28 cellular contexts compared by ENCODE assay signal in the genomic region with DNA sequence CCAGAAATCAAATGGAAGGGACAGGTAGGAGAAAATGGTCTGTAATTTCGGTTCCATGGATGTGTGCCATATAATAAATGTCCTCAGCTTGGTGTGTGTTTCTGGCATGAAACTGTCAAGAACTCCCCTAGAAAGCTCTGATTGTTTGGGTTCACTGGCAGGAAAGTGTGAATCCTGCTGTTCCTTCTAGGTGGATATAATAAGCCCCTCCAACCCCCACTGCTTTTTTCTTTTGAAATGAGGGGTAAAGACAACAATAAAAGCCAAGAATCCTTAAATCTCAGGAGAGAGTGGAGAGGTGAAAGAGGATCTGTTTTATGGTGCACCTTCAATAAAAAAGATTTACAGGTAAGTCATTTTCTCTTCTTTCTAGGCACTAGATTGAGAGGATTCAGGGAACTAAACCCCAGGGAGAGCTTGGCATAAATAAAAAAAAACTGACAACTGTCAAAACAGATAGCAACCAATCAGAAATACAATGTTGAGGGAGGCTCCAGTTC.
"Had no signal": no experiment of that assay in that cellular context is flagged by ENCODE, and none has a peak within 500 bp of the region (broad histone marks: within the 10 kb centered on the region; RNA-seq: fewer than 3 reads in every experiment).

No MANE protein-coding gene starts in this region.

- H3K4me1 ChIP-seq: parathyroid adenoma, psoas muscle, right lobe of liver, sigmoid colon, stomach, thyroid gland, tibial nerve, upper lobe of left lung, vagina had no signal

- ATAC-seq: natural killer cell; psoas muscle; right cardiac atrium; right lobe of liver; stimulated activated effector memory CD8-positive, alpha-beta T cell treated with anti-CD3 and anti-CD28 coated beads, Interleukin-12 subunit alpha, Interleukin-12 subunit beta, amount 100 ng/mL, for 72 hours; stimulated activated naive B cell treated with anti-CD40 and anti-IgM and Interleukin-4, amounts not matched to agents 10 μg/mL and 1 μg/mL and 100 μg/mL, for 72 hours had no signal

- H3K27ac Mint-ChIP-seq: natural killer cell; nephron; progenitor cell of endocrine pancreas; stimulated activated effector memory CD8-positive, alpha-beta T cell treated with anti-CD3 and anti-CD28 coated beads, Interleukin-12 subunit alpha, Interleukin-12 subunit beta, amount 100 ng/mL, for 72 hours; stimulated activated naive B cell treated with anti-CD40 and anti-IgM and Interleukin-4, amounts not matched to agents 10 μg/mL and 1 μg/mL and 100 μg/mL, for 72 hours; stimulated activated naive CD8-positive, alpha-beta T cell treated with anti-CD3 and anti-CD28 coated beads, Interleukin-15, Interleukin-2, amounts not matched to agents 100 ng/mL and 50 ng/mL, for 24 hours had no signal

- H3K79me2 ChIP-seq: parathyroid adenoma had no signal

- H3K36me3 Mint-ChIP-seq: natural killer cell; stimulated activated effector memory CD8-positive, alpha-beta T cell treated with anti-CD3 and anti-CD28 coated beads, Interleukin-12 subunit alpha, Interleukin-12 subunit beta, amount 100 ng/mL, for 72 hours; stimulated activated naive B cell treated with anti-CD40 and anti-IgM and Interleukin-4, amounts not matched to agents 10 μg/mL and 1 μg/mL and 100 μg/mL, for 72 hours had no signal

- H3K4me3 Mint-ChIP-seq: natural killer cell; nephron; neural crest cell; stimulated activated effector memory CD8-positive, alpha-beta T cell treated with anti-CD3 and anti-CD28 coated beads, Interleukin-12 subunit alpha, Interleukin-12 subunit beta, amount 100 ng/mL, for 72 hours; stimulated activated naive B cell treated with anti-CD40 and anti-IgM and Interleukin-4, amounts not matched to agents 10 μg/mL and 1 μg/mL and 100 μg/mL, for 72 hours; stimulated activated naive CD8-positive, alpha-beta T cell treated with anti-CD3 and anti-CD28 coated beads, Interleukin-15, Interleukin-2, amounts not matched to agents 100 ng/mL and 50 ng/mL, for 24 hours had no signal

- H3K27me3 ChIP-seq: ovary, right lobe of liver, thyroid gland, upper lobe of left lung, vagina had no signal

- H3K4me3 ChIP-seq: ovary, psoas muscle, right lobe of liver, sigmoid colon, stomach, thoracic aorta, thyroid gland, tibial nerve, upper lobe of left lung, vagina had no signal

- H3K9me3 Mint-ChIP-seq: natural killer cell; nephron; neural crest cell; stimulated activated effector memory CD8-positive, alpha-beta T cell treated with anti-CD3 and anti-CD28 coated beads, Interleukin-12 subunit alpha, Interleukin-12 subunit beta, amount 100 ng/mL, for 72 hours; stimulated activated naive B cell treated with anti-CD40 and anti-IgM and Interleukin-4, amounts not matched to agents 10 μg/mL and 1 μg/mL and 100 μg/mL, for 72 hours; stimulated activated naive CD8-positive, alpha-beta T cell treated with anti-CD3 and anti-CD28 coated beads, Interleukin-15, Interleukin-2, amounts not matched to agents 100 ng/mL and 50 ng/mL, for 24 hours had no signal

- H3K36me3 ChIP-seq: ovary, right lobe of liver, sigmoid colon, stomach, thoracic aorta, thyroid gland, tibial nerve, upper lobe of left lung, vagina had no signal

- H3K9me3 ChIP-seq: ovary, psoas muscle, right lobe of liver, sigmoid colon, stomach, thoracic aorta, thyroid gland, tibial nerve, upper lobe of left lung, vagina had no signal

- H3K27ac ChIP-seq: ovary, parathyroid adenoma, psoas muscle, right lobe of liver, sigmoid colon, stomach, thoracic aorta, thyroid gland, tibial nerve, upper lobe of left lung, vagina had no signal

- DNase-seq: natural killer cell; occipital lobe; ovary; posterior cingulate gyrus; psoas muscle; right cardiac atrium; right lobe of liver; sigmoid colon; small intestine; stimulated activated CD4-positive, alpha-beta T cell treated with anti-CD3 and anti-CD28 coated beads, Interleukin-15, amount 100 ng/mL, for 24 hours; stimulated activated CD4-positive, alpha-beta T cell treated with anti-CD3 and anti-CD28 coated beads, Interleukin-2, amount 100 ng/mL, for 24 hours; stimulated activated CD4-positive, alpha-beta T cell treated with anti-CD3 and anti-CD28 coated beads, Interleukin-2, amount 100 ng/mL, for 48 hours; stimulated activated CD4-positive, alpha-beta T cell treated with anti-CD3 and anti-CD28 coated beads, Interleukin-4, amount 100 ng/mL, for 24 hours; stimulated activated naive B cell treated with anti-CD40 and anti-IgM and Interleukin-4, amounts not matched to agents 10 μg/mL and 1 μg/mL and 100 μg/mL, for 72 hours; stimulated activated naive CD4-positive, alpha-beta T cell treated with Interleukin-2 at 50 U/mL for 16 hours; stomach; thyroid gland; trophoblast cell; upper lobe of left lung had no signal

- H3K9ac ChIP-seq: parathyroid adenoma had no signal

- H2AFZ ChIP-seq: parathyroid adenoma had no signal

- H3K4me1 Mint-ChIP-seq: natural killer cell; nephron; neural crest cell; stimulated activated effector memory CD8-positive, alpha-beta T cell treated with anti-CD3 and anti-CD28 coated beads, Interleukin-12 subunit alpha, Interleukin-12 subunit beta, amount 100 ng/mL, for 72 hours had no signal
